In genomic region chr7:41010967-41011366, GRCh38 we compare ENCODE assay signal across 18 cellular contexts.
A peak's percentile ranks its signal among the peaks of the same experiment; 100 is the strongest.
DNase-seq lines count a peak whose midpoint lies in the region; ATAC-seq and TF ChIP-seq lines count a peak whose summit lies in the region.
"Had no signal": no experiment of that assay in that cellular context is flagged by ENCODE, and none has a peak within 500 bp of the region (broad histone marks: within the 10 kb centered on the region; RNA-seq: fewer than 3 reads in every experiment).

No MANE protein-coding gene starts in this region.

- H3K4me1 Mint-ChIP-seq in activated T-helper 1 cell treated with anti-CD3 and anti-CD28 coated beads, Interleukin-12 subunit alpha, Interleukin-12 subunit beta, Interleukin-2, Interleukin-4 antibody, amounts not matched to agents 30 ng/mL and 10 ng/mL and 1 ng/mL, durations not matched to agents 14 hours and 24 hours and 36 hours (ENCODE audit: low read depth) = no peaks in the 10 kb centered on the region
- H3K4me1 Mint-ChIP-seq: activated B cell treated with CpG ODN at 0.5 μM for 24 hours; CD4-positive, CD25-positive, alpha-beta regulatory T cell had no signal

- DNase-seq in EL (peak; percentile 25), RPMI7951 (ENCODE audit: low read depth) (peak; percentile 69), pulmonary artery endothelial cell (ENCODE audit: low read depth, low spot score) (peak; percentile 33), mesenteric fat pad (ENCODE audit: low spot score) (no peak), spleen (no peak)
- no peak for DNase-seq in activated T-helper 1 cell treated with anti-CD3 and anti-CD28 coated beads, Interleukin-12 subunit alpha, Interleukin-12 subunit beta, Interleukin-2, Interleukin-4 antibody, amounts not matched to agents 30 ng/mL and 10 ng/mL and 1 ng/mL, durations not matched to agents 14 hours and 24 hours and 36 hours (ENCODE audit: low spot score)
- DNase-seq: activated B cell treated with CpG ODN at 0.5 μM for 24 hours; activated CD8-positive, alpha-beta memory T cell treated with anti-CD3 and anti-CD28 coated beads for 24 hours; CD4-positive, CD25-positive, alpha-beta regulatory T cell; H9; NCI-H187 treated with DMSO at 0.1 percent for 48 hours; NCI-H526 treated with DMSO at 0.1 percent for 48 hours; stimulated activated CD8-positive, alpha-beta memory T cell treated with anti-CD3 and anti-CD28 coated beads, Interleukin-4, amount 100 ng/mL, for 48 hours; T-helper 1 cell had no signal

- H3K4me3 Mint-ChIP-seq in activated T-helper 1 cell treated with anti-CD3 and anti-CD28 coated beads, Interleukin-12 subunit alpha, Interleukin-12 subunit beta, Interleukin-2, Interleukin-4 antibody, amounts not matched to agents 30 ng/mL and 10 ng/mL and 1 ng/mL, durations not matched to agents 14 hours and 24 hours and 36 hours = no peak overlapping the region
- H3K4me3 Mint-ChIP-seq: activated B cell treated with CpG ODN at 0.5 μM for 24 hours; CD4-positive, CD25-positive, alpha-beta regulatory T cell; H9; nephron had no signal

- H3K36me3 ChIP-seq in gastroesophageal sphincter = no peaks in the 10 kb centered on the region
- H3K36me3 ChIP-seq in spleen = no peaks in the 10 kb centered on the region

- H3K4me1 ChIP-seq in gastroesophageal sphincter (no peaks in the 10 kb centered on the region), spleen (peaks cover 0 to 11% (median 4%) of the 10 kb centered on the region in 6 donors)

- H3K4me3 ChIP-seq in gastroesophageal sphincter (no peak overlapping the region), spleen (no peak overlapping the region)

- TF ChIP-seq POLR2A in gastroesophageal sphincter (IDR thresholded peaks at IDR 0.05) = no peak
- TF ChIP-seq POLR2A in spleen (IDR thresholded peaks at IDR 0.05) = no peak

- ATAC-seq in gastroesophageal sphincter (peak; percentile 65), HG03097 (IDR thresholded peaks at IDR 0.05; ENCODE audit: low FRiP score, unreplicated experiment) (no peak)

- TF ChIP-seq EP300 in gastroesophageal sphincter (IDR thresholded peaks at IDR 0.05) = no peak

- TF ChIP-seq CTCF in gastroesophageal sphincter (IDR thresholded peaks at IDR 0.05) (no peak), spleen (IDR thresholded peaks at IDR 0.05 in 8 of 11, conservative IDR thresholded peaks at IDR 0.05 in 3 of 11) (no peak)

- intact Hi-C loops in spleen (cut with DNase I; ENCODE audit: low total_unique reads) = loop anchor here (10.0 kb wide), 1 partner anchor 684 kb away; no protein-coding TSS in a partner anchor
- intact Hi-C loops in activated T-helper 1 cell treated with anti-CD3 and anti-CD28 coated beads, Interleukin-12 subunit alpha, Interleukin-12 subunit beta, Interleukin-2, Interleukin-4 antibody, amounts not matched to agents 30 ng/mL and 10 ng/mL and 1 ng/mL, durations not matched to agents 14 hours and 24 hours and 36 hours (cut with micrococcal nuclease) = no loop called here

- H3K27ac ChIP-seq in gastroesophageal sphincter (no peak overlapping the region), spleen (peak overlapping the region in 3 of 8 donors; percentile 6 to 65 (median 46))
- H3K27ac ChIP-seq: epithelial cell of prostate had no signal

- WGBS in gastroesophageal sphincter (ENCODE audit: low coverage in 1 of 2), 2 donors = 56 to 67% methylated on average over 4 of the region's 4 CpGs
- 21 to 54% (median 27%) methylated on average over 4 of the region's 4 CpGs for WGBS in spleen, 5 donors

- H3K27ac Mint-ChIP-seq in activated T-helper 1 cell treated with anti-CD3 and anti-CD28 coated beads, Interleukin-12 subunit alpha, Interleukin-12 subunit beta, Interleukin-2, Interleukin-4 antibody, amounts not matched to agents 30 ng/mL and 10 ng/mL and 1 ng/mL, durations not matched to agents 14 hours and 24 hours and 36 hours = no peak overlapping the region
- H3K27ac Mint-ChIP-seq: activated B cell treated with CpG ODN at 0.5 μM for 24 hours; CD4-positive, CD25-positive, alpha-beta regulatory T cell; H9 had no signal

- no peaks in the 10 kb centered on the region for H3K27me3 Mint-ChIP-seq in activated T-helper 1 cell treated with anti-CD3 and anti-CD28 coated beads, Interleukin-12 subunit alpha, Interleukin-12 subunit beta, Interleukin-2, Interleukin-4 antibody, amounts not matched to agents 30 ng/mL and 10 ng/mL and 1 ng/mL, durations not matched to agents 14 hours and 24 hours and 36 hours (ENCODE audit: insufficient read depth)
- H3K27me3 Mint-ChIP-seq: activated B cell treated with CpG ODN at 0.5 μM for 24 hours; CD4-positive, CD25-positive, alpha-beta regulatory T cell had no signal

- no peaks in the 10 kb centered on the region for H3K27me3 ChIP-seq in gastroesophageal sphincter
- H3K27me3 ChIP-seq in spleen (replicated peaks in 1 of 7) = no peaks in the 10 kb centered on the region

- H3K36me3 Mint-ChIP-seq in activated T-helper 1 cell treated with anti-CD3 and anti-CD28 coated beads, Interleukin-12 subunit alpha, Interleukin-12 subunit beta, Interleukin-2, Interleukin-4 antibody, amounts not matched to agents 30 ng/mL and 10 ng/mL and 1 ng/mL, durations not matched to agents 14 hours and 24 hours and 36 hours (ENCODE audit: low read depth) = no peaks in the 10 kb centered on the region
- H3K36me3 Mint-ChIP-seq: CD4-positive, CD25-positive, alpha-beta regulatory T cell had no signal

- H3K9me3 Mint-ChIP-seq in activated T-helper 1 cell treated with anti-CD3 and anti-CD28 coated beads, Interleukin-12 subunit alpha, Interleukin-12 subunit beta, Interleukin-2, Interleukin-4 antibody, amounts not matched to agents 30 ng/mL and 10 ng/mL and 1 ng/mL, durations not matched to agents 14 hours and 24 hours and 36 hours = no peaks in the 10 kb centered on the region
- H3K9me3 Mint-ChIP-seq: activated B cell treated with CpG ODN at 0.5 μM for 24 hours, H9, nephron had no signal

- no peaks in the 10 kb centered on the region for H3K9me3 ChIP-seq in gastroesophageal sphincter
- no peaks in the 10 kb centered on the region for H3K9me3 ChIP-seq in spleen

Comparison
In these comparisons a context has a peak if more than half of its experiments do, and no peak if none do; other contexts are left out.
1. DNase-seq: peak in EL (single experiment), RPMI7951 (single experiment) and pulmonary artery endothelial cell (single experiment); none in mesenteric fat pad (single experiment), spleen (single experiment) and activated T-helper 1 cell treated with anti-CD3 and anti-CD28 coated beads, Interleukin-12 subunit alpha, Interleukin-12 subunit beta, Interleukin-2, Interleukin-4 antibody, amounts not matched to agents 30 ng/mL and 10 ng/mL and 1 ng/mL, durations not matched to agents 14 hours and 24 hours and 36 hours (single experiment).